ENCODE assay signal across 9 cellular contexts in the genomic region with DNA sequence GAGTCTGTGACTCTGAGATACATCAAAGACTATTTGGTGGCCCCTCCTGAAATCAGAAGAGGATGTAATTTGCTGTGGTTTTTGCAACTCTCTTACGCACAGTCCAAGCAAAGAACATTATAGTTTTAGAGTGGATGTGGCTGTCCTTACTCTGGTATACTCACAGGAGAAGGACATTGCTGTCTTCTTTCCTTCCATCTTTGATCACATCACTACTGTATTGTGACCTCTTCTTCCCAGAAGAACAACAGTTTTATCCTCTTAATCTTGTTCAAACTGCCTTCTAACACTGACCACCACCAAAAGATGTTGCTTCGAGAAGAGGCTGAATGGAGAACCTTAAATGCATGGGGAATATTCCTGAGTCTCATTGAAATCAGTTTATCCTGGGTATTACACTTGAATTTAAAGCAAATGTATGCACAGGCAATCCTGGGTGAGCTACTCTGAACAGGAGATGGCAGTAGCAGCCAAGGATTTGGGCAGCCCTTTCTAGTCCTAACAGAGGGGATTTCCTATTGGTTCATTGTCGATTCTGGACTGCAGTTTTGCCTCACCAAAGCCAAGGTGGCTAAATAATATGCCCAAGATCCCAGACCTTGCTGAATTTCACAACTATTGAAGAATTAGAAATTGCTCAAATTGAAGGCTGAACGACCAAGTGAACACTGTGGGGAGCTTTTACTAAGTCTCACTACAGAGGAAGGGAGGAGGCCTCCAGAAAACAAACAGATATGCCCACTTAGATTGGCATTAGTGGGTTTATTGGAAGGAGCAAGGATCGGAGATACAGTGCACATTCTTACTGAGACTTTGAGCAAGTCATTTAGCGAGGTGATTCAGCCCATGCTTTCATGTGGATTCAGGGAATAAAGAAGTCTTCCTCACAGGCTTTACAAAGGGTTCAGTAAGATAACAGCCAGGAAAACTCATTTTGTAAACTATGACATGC.
A peak's percentile ranks its signal among the peaks of the same experiment; 100 is the strongest.
DNase-seq lines count a peak whose midpoint lies in the region; ATAC-seq and TF ChIP-seq lines count a peak whose summit lies in the region.
"Had no signal": no experiment of that assay in that cellular context is flagged by ENCODE, and none has a peak within 500 bp of the region (broad histone marks: within the 10 kb centered on the region; RNA-seq: fewer than 3 reads in every experiment).

No MANE protein-coding gene starts in this region.

- H3K36me3 Mint-ChIP-seq in progenitor cell of endocrine pancreas (ENCODE audit: insufficient read depth) = no peaks in the 10 kb centered on the region

- H3F3A ChIP-seq in SK-N-SH (replicated peaks; ENCODE audit: insufficient read depth) = peaks cover 5% of the 10 kb centered on the region

- H3K9ac ChIP-seq in HUES48 (ENCODE audit: low read depth, low read length) = peak overlapping the region; percentile 42
- H3K9ac ChIP-seq in SK-N-SH = no peak overlapping the region
- H3K9ac ChIP-seq: BLaER1 had no signal

- TF ChIP-seq CTCF in SK-N-SH (IDR thresholded peaks at IDR 0.05) = peak; percentile 72
- peak; percentile 95 for TF ChIP-seq CTCF in foreskin keratinocyte (conservative IDR thresholded peaks at IDR 0.05)
- TF ChIP-seq CTCF in progenitor cell of endocrine pancreas (IDR thresholded peaks at IDR 0.05; ENCODE audit: unreplicated experiment) = peak; percentile 77

- H3K9me3 ChIP-seq in HUES48 (ENCODE audit: control insufficient read depth, insufficient read depth, low read length) = no peaks in the 10 kb centered on the region
- H3K9me3 ChIP-seq in SK-N-SH = no peaks in the 10 kb centered on the region
- H3K9me3 ChIP-seq: BLaER1 had no signal

- CTCF ChIA-PET in SK-N-SH (lab: Yijun Ruan, JAX) = interaction anchor here (0.6 to 1.2 kb wide), 2 partner anchors 12 to 302 kb away, joined by 3 to 4 read pairs; no protein-coding TSS in a partner anchor

- ATAC-seq in GM21717 (IDR thresholded peaks at IDR 0.05; ENCODE audit: unreplicated experiment) (peak; percentile 80), foreskin keratinocyte (peak; percentile 97)

- no peaks in the 10 kb centered on the region for H3K9me2 ChIP-seq in SK-N-SH

- H3K27me3 ChIP-seq in HUES48 (ENCODE audit: control insufficient read depth, insufficient read depth, low read length) (no peaks in the 10 kb centered on the region), SK-N-SH (ENCODE audit: insufficient read depth) (no peaks in the 10 kb centered on the region), foreskin keratinocyte (no peaks in the 10 kb centered on the region)
- H3K27me3 ChIP-seq: BLaER1 had no signal

- H3K4me3 ChIP-seq in HUES48 (ENCODE audit: low read depth, low read length) (no peak overlapping the region), SK-N-SH (ENCODE audit: low read depth in 2 of 2, low read length in 1 of 2) (no peak overlapping the region)
- H3K4me3 ChIP-seq: BLaER1 had no signal

- no peak overlapping the region for H3K4me2 ChIP-seq in SK-N-SH
- H3K4me2 ChIP-seq: BLaER1 had no signal

- peak; percentile 72 for TF ChIP-seq RAD21 in SK-N-SH (IDR thresholded peaks at IDR 0.05; ENCODE audit: low read length)

- H3K4me1 Mint-ChIP-seq in progenitor cell of endocrine pancreas (ENCODE audit: low read depth) = peaks cover 14% of the 10 kb centered on the region

- H3K79me2 ChIP-seq in SK-N-SH (ENCODE audit: insufficient read depth) = no peaks in the 10 kb centered on the region

- 75% methylated on average over 6 of the region's 6 CpGs for WGBS in SK-N-SH (ENCODE audit: low lambda C conversion rate)

- DNase-seq in DMS53 (lab: John Stamatoyannopoulos, UW) (peak; percentile 73), DMS53 treated with DMSO at 0.1 percent for 48 hours (lab: John Stamatoyannopoulos, UW; ENCODE audit: unreplicated experiment) (no peak), SK-N-SH (no peak), foreskin keratinocyte (peak in 1 of 2 donors; percentile 80), progenitor cell of endocrine pancreas (ENCODE audit: low spot score, unreplicated experiment) (peak; percentile 39)
- no peak for DNase-seq in central memory CD4-positive, alpha-beta T cell

- no peaks in the 10 kb centered on the region for H4K20me1 ChIP-seq in SK-N-SH (ENCODE audit: insufficient read depth)
- H4K20me1 ChIP-seq: BLaER1 had no signal

- no peaks in the 10 kb centered on the region for H3K27me3 Mint-ChIP-seq in progenitor cell of endocrine pancreas

- no peak overlapping the region; the same call in 1 of the 2 replicates for H2AFZ ChIP-seq in SK-N-SH (ENCODE audit: low read depth)

- no peak overlapping the region for H3K4me3 Mint-ChIP-seq in progenitor cell of endocrine pancreas (ENCODE audit: low read depth)

- H3K4me1 ChIP-seq in HUES48 (ENCODE audit: control insufficient read depth, insufficient read depth, low read length) (peaks cover 41% of the 10 kb centered on the region), SK-N-SH (ENCODE audit: control insufficient read depth in 1 of 2, insufficient read depth in 2 of 2, low read depth in 1 of 2, low read length in 1 of 2) (peaks cover 0 to 27% of the 10 kb centered on the region in 2 experiments), foreskin keratinocyte (peaks cover 13% of the 10 kb centered on the region)

- POLR2A ChIA-PET in SK-N-SH (lab: Yijun Ruan, JAX) = no interaction called here

- H3K27ac ChIP-seq in HUES48 (ENCODE audit: low read depth, low read length) = peak overlapping the region; percentile 64
- peak overlapping the region; percentile 39 to 59; a peak in 2 of 4 replicates for H3K27ac ChIP-seq in SK-N-SH (ENCODE audit: low read depth in 2 of 2, low read length in 1 of 2)
- H3K27ac ChIP-seq in foreskin keratinocyte = no peak overlapping the region
- H3K27ac ChIP-seq: BLaER1 had no signal

- H3K36me3 ChIP-seq in HUES48 (ENCODE audit: control insufficient read depth, insufficient read depth, low read length) (no peaks in the 10 kb centered on the region), SK-N-SH (replicated peaks in 1 of 2; ENCODE audit: control insufficient read depth in 1 of 2, insufficient read depth in 2 of 2, low read length in 1 of 2) (no peaks in the 10 kb centered on the region)
- H3K36me3 ChIP-seq: BLaER1 had no signal

- no peaks in the 10 kb centered on the region for H3K9me3 Mint-ChIP-seq in progenitor cell of endocrine pancreas (ENCODE audit: low read depth)

- no peak overlapping the region for H3K27ac Mint-ChIP-seq in progenitor cell of endocrine pancreas

- TF ChIP-seq EP300 in SK-N-SH (IDR thresholded peaks at IDR 0.05; ENCODE audit: borderline replicate concordance in 1 of 2, low read depth in 1 of 2, low read length in 1 of 2) = no peak

TF ChIP-seq in SK-N-SH, 30 proteins besides CTCF, POLR2A, EP300 and RAD21:
- TF ChIP-seq CHD2 (IDR thresholded peaks at IDR 0.05; ENCODE audit: low read length, partially characterized antibody) (no peak), SMC3 (IDR thresholded peaks at IDR 0.05; ENCODE audit: low read depth, low read length) (peak; percentile 31; the same call in 1 of the 2 replicates)
TF ChIP-seq in SK-N-SH: peak in this region for 1.

Comparison
In these comparisons a context has a peak if more than half of its experiments do, and no peak if none do; other contexts are left out.
1. DNase-seq: peak in DMS53 (single experiment) and progenitor cell of endocrine pancreas (single experiment); none in DMS53 treated with DMSO at 0.1 percent for 48 hours (single experiment), SK-N-SH (single experiment) and central memory CD4-positive, alpha-beta T cell (single experiment).
2. Peak in every context shown above with its lines, with median percentiles within 50 percentile points of each other: CTCF ChIP-seq.